ENCODE assay signal across 21 cellular contexts in the genomic region with DNA sequence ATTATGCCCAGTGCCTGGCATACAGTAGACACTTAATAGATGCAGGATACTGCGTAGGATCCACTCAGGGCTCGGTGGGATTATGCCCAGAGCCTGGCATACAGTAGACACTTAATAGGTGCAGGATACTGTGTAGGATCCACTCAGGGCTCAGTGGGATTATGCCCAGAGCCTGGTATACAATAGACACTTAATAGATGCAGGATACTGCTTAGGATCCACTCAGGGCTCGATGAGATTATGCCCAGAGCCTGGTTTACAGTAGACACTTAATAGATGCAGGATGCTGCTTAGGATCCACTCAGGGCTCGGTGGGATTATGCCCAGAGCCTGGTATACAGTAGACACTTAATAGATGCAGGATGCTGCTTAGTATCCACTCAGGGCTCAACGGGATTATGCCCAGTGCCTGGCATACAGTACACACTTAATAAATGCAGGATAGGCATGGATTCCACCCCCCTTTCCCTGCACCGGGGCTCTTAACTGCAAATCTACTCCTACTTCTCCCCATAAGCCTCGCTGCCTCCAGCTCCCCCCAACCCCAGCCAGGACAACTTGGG. TPM values are rescaled to one million over a fixed set of nuclear protein-coding genes. Genes with fewer than 3 reads are reported as not detected.
DNase-seq lines count a peak whose midpoint lies in the region; ATAC-seq, FAIRE-seq and TF ChIP-seq lines count a peak whose summit lies in the region.
"Had no signal": no experiment of that assay in that cellular context is flagged by ENCODE, and none has a peak within 500 bp of the region (broad histone marks: within the 10 kb centered on the region; RNA-seq: fewer than 3 reads in every experiment).

No MANE protein-coding gene starts in this region.

- no peak overlapping the region for H2AK5ac ChIP-seq in IMR-90 (ENCODE audit: low read depth, low read length)

- no peak overlapping the region for H3K27ac Mint-ChIP-seq in activated CD8-positive, alpha-beta memory T cell treated with anti-CD3 and anti-CD28 coated beads, Interleukin-2, amount 10 ng/mL, durations not matched to agents 7 days and 5 days
- H3K27ac Mint-ChIP-seq: CD4-positive, CD25-positive, alpha-beta regulatory T cell; GM23338 had no signal

- no peak for ATAC-seq in IMR-90 (ENCODE audit: low read depth)
- ATAC-seq in activated CD8-positive, alpha-beta memory T cell treated with anti-CD3 and anti-CD28 coated beads, Interleukin-2, amount 10 ng/mL, durations not matched to agents 7 days and 5 days, result no peak
- no peak for ATAC-seq in Right ventricle myocardium superior (ENCODE audit: poor library complexity)
- ATAC-seq: GM23338 had no signal

- H3K4ac ChIP-seq in IMR-90 (ENCODE audit: low read depth, low read length), result no peak overlapping the region

- H3K4me1 ChIP-seq in IMR-90 (ENCODE audit: control insufficient read depth, insufficient read depth, low read length), result peaks cover 29% of the 10 kb centered on the region
- peaks cover 45% of the 10 kb centered on the region for H3K4me1 ChIP-seq in rectal smooth muscle tissue (ENCODE audit: control insufficient read depth, insufficient read depth, low read length)
- H3K4me1 ChIP-seq in vagina, result peaks cover 50% of the 10 kb centered on the region
- peaks cover 10% of the 10 kb centered on the region for H3K4me1 ChIP-seq in smooth muscle cell (ENCODE audit: low read depth)

- in situ Hi-C loops in IMR-90 (cut with MboI; ENCODE audit: low sequenced_read_pairs), result no loop called here

- WGBS in IMR-90 (ENCODE audit: extremely low coverage in 2 of 2, insufficient read length in 1 of 2), 2 experiments, result 85% methylated on average over 5 of the region's 7 CpGs; no CpG with 5 or more reads in 1 of the 2 experiments
- WGBS in smooth muscle cell (ENCODE audit: low lambda C conversion rate), result 95% methylated on average over 7 of the region's 7 CpGs

- H4K5ac ChIP-seq in IMR-90 (ENCODE audit: low read depth, low read length), result no peak overlapping the region

- no peak for TF ChIP-seq POLR2A in IMR-90 (IDR thresholded peaks at IDR 0.05; ENCODE audit: low read depth, low read length)
- TF ChIP-seq POLR2A in vagina (IDR thresholded peaks at IDR 0.05), result no peak

- H3K27me3 Mint-ChIP-seq in activated CD8-positive, alpha-beta memory T cell treated with anti-CD3 and anti-CD28 coated beads, Interleukin-2, amount 10 ng/mL, durations not matched to agents 7 days and 5 days, result no peaks in the 10 kb centered on the region
- H3K27me3 Mint-ChIP-seq: CD4-positive, CD25-positive, alpha-beta regulatory T cell had no signal

- dilution Hi-C loops in IMR-90 (cut with HindIII; ENCODE audit: low sequenced_read_pairs, unreplicated experiment), result no loop called here

- peaks cover 59% of the 10 kb centered on the region for H4K20me1 ChIP-seq in IMR-90 (ENCODE audit: insufficient read depth, low read length)
- no peaks in the 10 kb centered on the region for H4K20me1 ChIP-seq in smooth muscle cell (ENCODE audit: low read depth)

- H2AK9ac ChIP-seq in IMR-90 (replicated peaks; ENCODE audit: low read depth, low read length, poor library complexity), result peak overlapping the region; percentile 81

- BruUV-seq in IMR-90 (replicated peaks; lab: Mats Ljungman, UMichigan), result no TSS peak

- H3K27ac ChIP-seq in IMR-90 (ENCODE audit: insufficient read depth, low read length) (no peak overlapping the region), rectal smooth muscle tissue (ENCODE audit: low read depth, low read length) (peak overlapping the region; percentile 19), vagina (peak overlapping the region; percentile 96), smooth muscle cell (ENCODE audit: low read depth) (no peak overlapping the region)

- H4K8ac ChIP-seq in IMR-90 (ENCODE audit: low read depth in 2 of 2, low read length in 2 of 2), result peak overlapping the region in 1 of 2 experiments; percentile 11; a peak in 1 of 4 replicates

- peaks cover 52% of the 10 kb centered on the region for H3K36me3 ChIP-seq in IMR-90 (ENCODE audit: control insufficient read depth, insufficient read depth, low read length)
- H3K36me3 ChIP-seq in bronchial epithelial cell (ENCODE audit: control insufficient read depth, insufficient read depth, low read length), result peaks cover 38% of the 10 kb centered on the region
- peaks cover 23% of the 10 kb centered on the region for H3K36me3 ChIP-seq in rectal smooth muscle tissue (ENCODE audit: control insufficient read depth, insufficient read depth, low read length)
- peaks cover 0 to 49% of the 10 kb centered on the region in 2 donors for H3K36me3 ChIP-seq in vagina
- no peaks in the 10 kb centered on the region for H3K36me3 ChIP-seq in smooth muscle cell (ENCODE audit: low read depth)

- no peaks in the 10 kb centered on the region for H3K27me3 ChIP-seq in IMR-90 (ENCODE audit: control insufficient read depth, insufficient read depth, low read length)
- H3K27me3 ChIP-seq in bronchial epithelial cell (ENCODE audit: control insufficient read depth, insufficient read depth, low read length), result no peaks in the 10 kb centered on the region
- no peaks in the 10 kb centered on the region for H3K27me3 ChIP-seq in rectal smooth muscle tissue (ENCODE audit: control insufficient read depth, insufficient read depth, low read length)
- H3K27me3 ChIP-seq in vagina, result no peaks in the 10 kb centered on the region
- H3K27me3 ChIP-seq in smooth muscle cell (ENCODE audit: low read depth), result no peaks in the 10 kb centered on the region

- H3K9ac ChIP-seq in IMR-90 (ENCODE audit: low read depth, low read length) (no peak overlapping the region), rectal smooth muscle tissue (ENCODE audit: low read length) (no peak overlapping the region), smooth muscle cell (ENCODE audit: low read depth) (no peak overlapping the region)

- peaks cover 5% of the 10 kb centered on the region for H3F3A ChIP-seq in smooth muscle cell (ENCODE audit: low read depth)

- CTCF ChIA-PET in IMR-90 (lab: Yijun Ruan, JAX), result interaction anchor here (0.6 kb wide), 1 partner anchor 47 kb away, joined by 4 read pairs; no protein-coding TSS in a partner anchor
- CTCF ChIA-PET in activated CD8-positive, alpha-beta memory T cell treated with anti-CD3 and anti-CD28 coated beads, Interleukin-2, amount 10 ng/mL, durations not matched to agents 7 days and 5 days (lab: Charles Lee), result no interaction called here

- no peak for TF ChIP-seq RAD21 in IMR-90 (IDR thresholded peaks at IDR 0.05; ENCODE audit: low read length)

- no peak overlapping the region for H2BK120ac ChIP-seq in IMR-90 (ENCODE audit: low read depth, low read length)

- H3K79me2 ChIP-seq in smooth muscle cell (ENCODE audit: low read depth), result no peaks in the 10 kb centered on the region

- POLR2A ChIA-PET in IMR-90 (lab: Charles Lee; ENCODE audit: unreplicated experiment), result no interaction called here

- H3K4me3 Mint-ChIP-seq in activated CD8-positive, alpha-beta memory T cell treated with anti-CD3 and anti-CD28 coated beads, Interleukin-2, amount 10 ng/mL, durations not matched to agents 7 days and 5 days, result no peak overlapping the region
- H3K4me3 Mint-ChIP-seq: CD4-positive, CD25-positive, alpha-beta regulatory T cell; GM23338 had no signal

- H3K23ac ChIP-seq in IMR-90 (ENCODE audit: low read depth, low read length), result no peak overlapping the region; the same call in 1 of the 2 replicates

- no peak overlapping the region for H2BK15ac ChIP-seq in IMR-90 (ENCODE audit: low read depth, low read length)

- H4K91ac ChIP-seq in IMR-90 (ENCODE audit: insufficient read depth, low read depth, low read length), result no peak overlapping the region

- H2BK20ac ChIP-seq in IMR-90 (ENCODE audit: low read depth, low read length), result peak overlapping the region; percentile 23; the same call in 1 of the 2 replicates

- no peak overlapping the region for H3K18ac ChIP-seq in IMR-90 (ENCODE audit: low read depth, low read length)

- H3K9me3 Mint-ChIP-seq in activated CD8-positive, alpha-beta memory T cell treated with anti-CD3 and anti-CD28 coated beads, Interleukin-2, amount 10 ng/mL, durations not matched to agents 7 days and 5 days (ENCODE audit: low read depth), result no peaks in the 10 kb centered on the region
- H3K9me3 Mint-ChIP-seq: CD4-positive, CD25-positive, alpha-beta regulatory T cell; GM23338 had no signal

- H2BK5ac ChIP-seq in IMR-90 (ENCODE audit: low read depth, low read length, poor library complexity, severe bottlenecking), result no peak overlapping the region

- no peak overlapping the region for H3K4me2 ChIP-seq in IMR-90 (ENCODE audit: low read depth, low read length)
- no peak overlapping the region for H3K4me2 ChIP-seq in smooth muscle cell
- H3K4me2 ChIP-seq: GM23338 had no signal

- peak; percentile 52 for FAIRE-seq in bronchial epithelial cell (lab: Jason Lieb, UNC)
- FAIRE-seq: HTR-8/SVneo had no signal

- H3K9me3 ChIP-seq in IMR-90 (ENCODE audit: control insufficient read depth, insufficient read depth, low read length), result no peaks in the 10 kb centered on the region
- H3K9me3 ChIP-seq in vagina, result no peaks in the 10 kb centered on the region
- H3K9me3 ChIP-seq in smooth muscle cell (replicated peaks; ENCODE audit: low read depth), result no peaks in the 10 kb centered on the region

- H3K56ac ChIP-seq in IMR-90 (ENCODE audit: extremely low read depth, insufficient read depth, low read length), result no peak overlapping the region

- H3K4me1 Mint-ChIP-seq in activated CD8-positive, alpha-beta memory T cell treated with anti-CD3 and anti-CD28 coated beads, Interleukin-2, amount 10 ng/mL, durations not matched to agents 7 days and 5 days, result peaks cover 10% of the 10 kb centered on the region
- H3K4me1 Mint-ChIP-seq: CD4-positive, CD25-positive, alpha-beta regulatory T cell had no signal

- no peak overlapping the region for H3K14ac ChIP-seq in IMR-90 (replicated peaks; ENCODE audit: low read depth, low read length)

- intact Hi-C loops in IMR-90 (cut with micrococcal nuclease), result no loop called here
- intact Hi-C loops in vagina (cut with DNase I), result no loop called here
- intact Hi-C loops in Right ventricle myocardium superior (cut with DNase I), result no loop called here

- H3K79me1 ChIP-seq in IMR-90 (ENCODE audit: low read depth in 1 of 2, low read length in 2 of 2), result peaks cover 44 to 81% of the 10 kb centered on the region in 2 experiments

- H3K36me3 Mint-ChIP-seq in activated CD8-positive, alpha-beta memory T cell treated with anti-CD3 and anti-CD28 coated beads, Interleukin-2, amount 10 ng/mL, durations not matched to agents 7 days and 5 days, result no peaks in the 10 kb centered on the region

- TF ChIP-seq CTCF in IMR-90 (conservative IDR thresholded peaks at IDR 0.05; ENCODE audit: low read depth, low read length), result no peak
- no peak for TF ChIP-seq CTCF in bronchial epithelial cell (IDR thresholded peaks at IDR 0.05; ENCODE audit: insufficient read depth, low read length, severe bottlenecking)
- no peak for TF ChIP-seq CTCF in vagina (IDR thresholded peaks at IDR 0.05)
- no peak for TF ChIP-seq CTCF in smooth muscle cell (IDR thresholded peaks at IDR 0.05; ENCODE audit: borderline replicate concordance, insufficient read depth, poor library complexity, severe bottlenecking)

- H2AFZ ChIP-seq in IMR-90 (replicated peaks; ENCODE audit: low read length, poor library complexity), result no peak overlapping the region
- no peak overlapping the region for H2AFZ ChIP-seq in smooth muscle cell (ENCODE audit: low read depth)
- H2AFZ ChIP-seq: GM23338 had no signal

- H3K4me3 ChIP-seq in IMR-90 (ENCODE audit: insufficient read depth, low read depth, low read length), result no peak overlapping the region
- H3K4me3 ChIP-seq in bronchial epithelial cell (ENCODE audit: low read depth, low read length), result no peak overlapping the region
- no peak overlapping the region for H3K4me3 ChIP-seq in rectal smooth muscle tissue (ENCODE audit: low read length)
- H3K4me3 ChIP-seq in vagina, result no peak overlapping the region
- no peak overlapping the region for H3K4me3 ChIP-seq in smooth muscle cell
- H3K4me3 ChIP-seq: GM23338 had no signal

- H3K9me1 ChIP-seq in IMR-90 (ENCODE audit: insufficient read depth, low read length), result peaks cover 15% of the 10 kb centered on the region

- DNase-seq in IMR-90 (no peak), bronchial epithelial cell (ENCODE audit: low read depth) (no peak), vagina (ENCODE audit: extremely low spot score in 2 of 2) (no peak), smooth muscle cell (lab: John Stamatoyannopoulos, UW; ENCODE audit: unreplicated experiment) (no peak), Right ventricle myocardium superior (no peak)
- DNase-seq in activated CD8-positive, alpha-beta memory T cell treated with anti-CD3 and anti-CD28 coated beads, Interleukin-2, amount 10 ng/mL, durations not matched to agents 7 days and 5 days, result no peak
- DNase-seq: CD4-positive, CD25-positive, alpha-beta regulatory T cell; COR-L47; GDM1; HCEC 1CT; NCI-H1105; NCI-H1694; NCI-H2081 treated with DMSO at 0.1 percent for 48 hours; NCI-H510A treated with DMSO at 0.1 percent for 48 hours; NCI-H774; OCI-M1; SHP77 treated with DMSO at 0.1 percent for 48 hours had no signal

RNA-seq across cellular contexts. Expression of a gene that starts 24.9 kb away (rescaled TPM):
- total RNA-seq in IMR-90 (2012; rRNA removed), result not detected in 2 replicates
- polyA plus RNA-seq in IMR-90 (2012; rRNA removed), result not detected in 2 replicates
- polyA plus RNA-seq in IMR-90 (2012; cell fraction: cytosol; rRNA removed), result 0.09 TPM in 1 of 2 replicates, not detected in the other
- not detected in 2 replicates for polyA plus RNA-seq in IMR-90 (2012; cell fraction: nucleus; rRNA removed; ENCODE audit: low replicate concordance)
- total RNA-seq in bronchial epithelial cell, result not detected in 2 replicates
- total RNA-seq in vagina, result not detected
- 1.1 TPM in 1 of 2 replicates, not detected in the other for total RNA-seq in smooth muscle cell
- polyA plus RNA-seq in smooth muscle cell, result not detected in 2 replicates
- total RNA-seq in activated CD8-positive, alpha-beta memory T cell treated with anti-CD3 and anti-CD28 coated beads, Interleukin-2, amount 10 ng/mL, durations not matched to agents 7 days and 5 days, result 1 to 10 TPM; 1.1 to 2.3 TPM
- not detected for total RNA-seq in Right ventricle myocardium superior
- total RNA-seq: Daoy had no signal
- polyA plus RNA-seq: CD4-positive, CD25-positive, alpha-beta regulatory T cell had no signal

RNA-seq across cellular contexts. Expression of a gene that starts 27.8 kb away (rescaled TPM):
- total RNA-seq in IMR-90 (2012; rRNA removed), result not detected in 2 replicates
- not detected in 2 replicates for polyA plus RNA-seq in IMR-90 (2012; rRNA removed)
- polyA plus RNA-seq in IMR-90 (2012; cell fraction: cytosol; rRNA removed), result not detected in 2 replicates
- polyA plus RNA-seq in IMR-90 (2012; cell fraction: nucleus; rRNA removed; ENCODE audit: low replicate concordance), result not detected in 2 replicates
- total RNA-seq in bronchial epithelial cell, result not detected in 2 replicates
- not detected for total RNA-seq in vagina
- total RNA-seq in smooth muscle cell, result not detected in 2 replicates
- polyA plus RNA-seq in smooth muscle cell, result not detected in 2 replicates
- total RNA-seq in activated CD8-positive, alpha-beta memory T cell treated with anti-CD3 and anti-CD28 coated beads, Interleukin-2, amount 10 ng/mL, durations not matched to agents 7 days and 5 days, result not detected
- not detected for total RNA-seq in Right ventricle myocardium superior
- total RNA-seq: CD4-positive, CD25-positive, alpha-beta regulatory T cell; Daoy; GM23338 had no signal
- polyA plus RNA-seq: CD4-positive, CD25-positive, alpha-beta regulatory T cell; GM23338 had no signal

RNA-seq across cellular contexts. Expression of a gene that starts 45.0 kb away (rescaled TPM):
- total RNA-seq in IMR-90 (2012; rRNA removed) (3.2 and 4.2 TPM in 2 replicates), bronchial epithelial cell (17.1 and 20.1 TPM in 2 replicates), vagina (15.0 TPM), smooth muscle cell (8.1 and 8.7 TPM in 2 replicates), Right ventricle myocardium superior (10.5 TPM)
- polyA plus RNA-seq in IMR-90 (2012; rRNA removed) (9.2 and 13.6 TPM in 2 replicates), smooth muscle cell (27.0 and 27.2 TPM in 2 replicates)
- 19.8 and 19.9 TPM in 2 replicates for polyA plus RNA-seq in IMR-90 (2012; cell fraction: cytosol; rRNA removed)
- polyA plus RNA-seq in IMR-90 (2012; cell fraction: nucleus; rRNA removed; ENCODE audit: low replicate concordance), result 5.3 and 24.1 TPM in 2 replicates
- 10 to 100 TPM; 13.3 to 17.0 TPM for total RNA-seq in activated CD8-positive, alpha-beta memory T cell treated with anti-CD3 and anti-CD28 coated beads, Interleukin-2, amount 10 ng/mL, durations not matched to agents 7 days and 5 days

RNA-seq across cellular contexts. Expression of a gene that starts 50.6 kb away (rescaled TPM):
- total RNA-seq in IMR-90 (2012; rRNA removed) (21.5 and 24.4 TPM in 2 replicates), bronchial epithelial cell (22.7 and 25.5 TPM in 2 replicates), vagina (29.2 TPM), smooth muscle cell (16.3 and 33.9 TPM in 2 replicates), Right ventricle myocardium superior (19.0 TPM)
- polyA plus RNA-seq in IMR-90 (2012; rRNA removed) (47.8 and 56.3 TPM in 2 replicates), smooth muscle cell (49.7 and 64.8 TPM in 2 replicates)
- polyA plus RNA-seq in IMR-90 (2012; cell fraction: cytosol; rRNA removed), result 34.0 and 49.4 TPM in 2 replicates
- 57.9 and 195 TPM in 2 replicates for polyA plus RNA-seq in IMR-90 (2012; cell fraction: nucleus; rRNA removed; ENCODE audit: low replicate concordance)
- 10 to 100 TPM; 61.4 to 79.1 TPM for total RNA-seq in activated CD8-positive, alpha-beta memory T cell treated with anti-CD3 and anti-CD28 coated beads, Interleukin-2, amount 10 ng/mL, durations not matched to agents 7 days and 5 days

Comparison
In these comparisons a context has a peak if more than half of its experiments do, and no peak if none do; other contexts are left out.
1. H3K27ac ChIP-seq: peak in rectal smooth muscle tissue (single experiment) and vagina (single experiment); none in IMR-90 (single experiment) and smooth muscle cell (single experiment).